ENCODE assay signal across 10 cellular contexts in the genomic region with DNA sequence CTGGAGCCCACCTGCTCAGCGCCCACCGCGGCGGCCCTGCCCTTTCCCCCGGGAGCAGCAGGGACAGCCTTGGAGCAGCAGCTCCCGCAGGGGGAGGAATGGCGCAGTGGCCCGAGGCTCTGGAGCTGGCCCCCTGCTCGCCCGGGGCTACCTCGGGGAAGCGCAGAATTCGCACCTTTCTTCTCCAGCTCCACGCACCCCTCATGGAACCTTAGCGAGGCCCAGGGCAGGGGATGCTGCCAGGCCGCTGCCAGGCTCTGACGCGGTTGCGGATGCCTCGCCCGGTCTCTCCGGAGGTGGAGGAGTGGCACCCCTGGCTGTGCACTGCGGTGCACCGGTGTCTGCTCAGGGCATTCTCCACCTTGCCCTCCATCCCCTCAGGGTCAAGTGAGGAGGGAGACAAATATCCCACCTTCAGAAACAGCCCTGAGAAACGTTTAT.
A peak's percentile ranks its signal among the peaks of the same experiment; 100 is the strongest.
DNase-seq lines count a peak whose midpoint lies in the region; ATAC-seq and TF ChIP-seq lines count a peak whose summit lies in the region.
"Had no signal": no experiment of that assay in that cellular context is flagged by ENCODE, and none has a peak within 500 bp of the region (broad histone marks: within the 10 kb centered on the region; RNA-seq: fewer than 3 reads in every experiment).

No MANE protein-coding gene starts in this region.

- no peak overlapping the region for H3K27ac ChIP-seq in right lobe of liver
- peak overlapping the region in 2 of 3 donors; percentile 58 to 70 for H3K27ac ChIP-seq in thyroid gland

- H3K9me3 Mint-ChIP-seq in activated naive CD4-positive, alpha-beta T cell treated with anti-CD3 and anti-CD28 coated beads, Interleukin-2, amount 10 ng/mL, durations not matched to agents 7 days and 5 days = no peaks in the 10 kb centered on the region
- H3K9me3 Mint-ChIP-seq in activated naive CD8-positive, alpha-beta T cell (ENCODE audit: low read depth) = no peaks in the 10 kb centered on the region

- no peak overlapping the region for H3K27ac Mint-ChIP-seq in activated naive CD4-positive, alpha-beta T cell treated with anti-CD3 and anti-CD28 coated beads, Interleukin-2, amount 10 ng/mL, durations not matched to agents 7 days and 5 days
- H3K27ac Mint-ChIP-seq in activated naive CD8-positive, alpha-beta T cell = no peak overlapping the region

- H3K36me3 ChIP-seq in right lobe of liver (no peaks in the 10 kb centered on the region), thyroid gland (no peaks in the 10 kb centered on the region)

- H3K9me3 ChIP-seq in right lobe of liver = no peaks in the 10 kb centered on the region
- no peaks in the 10 kb centered on the region for H3K9me3 ChIP-seq in thyroid gland

- CTCF ChIA-PET in activated naive CD4-positive, alpha-beta T cell treated with anti-CD3 and anti-CD28 coated beads, Interleukin-2, amount 10 ng/mL, durations not matched to agents 7 days and 5 days (lab: Charles Lee) = interaction anchor here (0.6 to 3.7 kb wide), 14 partner anchors 9 to 54 kb away, joined by 3 to 47 read pairs (median 6); no protein-coding TSS in a partner anchor

- peaks cover 52% of the 10 kb centered on the region for H3K27me3 Mint-ChIP-seq in activated naive CD4-positive, alpha-beta T cell treated with anti-CD3 and anti-CD28 coated beads, Interleukin-2, amount 10 ng/mL, durations not matched to agents 7 days and 5 days
- no peaks in the 10 kb centered on the region for H3K27me3 Mint-ChIP-seq in activated naive CD8-positive, alpha-beta T cell

- peak overlapping the region; percentile 73 for H3K4me3 Mint-ChIP-seq in activated naive CD4-positive, alpha-beta T cell treated with anti-CD3 and anti-CD28 coated beads, Interleukin-2, amount 10 ng/mL, durations not matched to agents 7 days and 5 days
- H3K4me3 Mint-ChIP-seq in activated naive CD8-positive, alpha-beta T cell = peak overlapping the region; percentile 85

- H3K27me3 ChIP-seq in right lobe of liver = no peaks in the 10 kb centered on the region
- no peaks in the 10 kb centered on the region for H3K27me3 ChIP-seq in thyroid gland

- no CpG with 5 or more reads among the region's 25 CpGs for WGBS in right lobe of liver (ENCODE audit: insufficient coverage, low coverage, low lambda C conversion rate, missing lambda C conversion rate)
- 84 to 86% methylated on average over 12 to 14 of the region's 25 CpGs for WGBS in thyroid gland, 2 donors

- H3K36me3 Mint-ChIP-seq in activated naive CD4-positive, alpha-beta T cell treated with anti-CD3 and anti-CD28 coated beads, Interleukin-2, amount 10 ng/mL, durations not matched to agents 7 days and 5 days = no peaks in the 10 kb centered on the region
- no peaks in the 10 kb centered on the region for H3K36me3 Mint-ChIP-seq in activated naive CD8-positive, alpha-beta T cell

- TF ChIP-seq CTCF in right lobe of liver (IDR thresholded peaks at IDR 0.05) (no peak), thyroid gland (IDR thresholded peaks at IDR 0.05) (no peak)

- H3K4me3 ChIP-seq in right lobe of liver (peak overlapping the region in 2 of 3 donors; percentile 55 to 64), thyroid gland (replicated peaks in 1 of 3) (peak overlapping the region in 1 of 3 donors; percentile 67)

- TF ChIP-seq POLR2A in right lobe of liver (IDR thresholded peaks at IDR 0.05) = no peak
- no peak for TF ChIP-seq POLR2A in thyroid gland (IDR thresholded peaks at IDR 0.05)

- intact Hi-C loops in right lobe of liver (cut with DNase I) (no loop called here), thyroid gland (cut with DNase I) (no loop called here)

- ATAC-seq in right lobe of liver (no peak), HG03457 (IDR thresholded peaks at IDR 0.05; ENCODE audit: unreplicated experiment) (no peak)

- H3K4me1 ChIP-seq in right lobe of liver (peaks cover 0 to 4% (median 0%) of the 10 kb centered on the region in 4 donors), thyroid gland (peaks cover 3 to 6% of the 10 kb centered on the region in 2 donors)

- peaks cover 27% of the 10 kb centered on the region for H3K4me1 Mint-ChIP-seq in activated naive CD4-positive, alpha-beta T cell treated with anti-CD3 and anti-CD28 coated beads, Interleukin-2, amount 10 ng/mL, durations not matched to agents 7 days and 5 days
- peaks cover 11% of the 10 kb centered on the region for H3K4me1 Mint-ChIP-seq in activated naive CD8-positive, alpha-beta T cell (ENCODE audit: low read depth)

- no peak for DNase-seq in activated naive CD4-positive, alpha-beta T cell treated with anti-CD3 and anti-CD28 coated beads, Interleukin-2, amount 10 ng/mL, durations not matched to agents 7 days and 5 days
- no peak for DNase-seq in activated naive CD4-positive, alpha-beta T cell treated with Interleukin-2 at 50 U/mL for 16 hours
- DNase-seq in right lobe of liver (peak in 1 of 3 donors; percentile 47), thyroid gland (no peak), islet precursor cell (no peak)
- DNase-seq in stimulated activated CD8-positive, alpha-beta memory T cell treated with anti-CD3 and anti-CD28 coated beads, Interleukin-4, amount 100 ng/mL, for 48 hours = no peak
- DNase-seq: dermis blood vessel endothelial cell, RPMI8226 had no signal

Comparison
In these comparisons a context has a peak if more than half of its experiments do, and no peak if none do; other contexts are left out.
1. H3K27ac ChIP-seq: peak in thyroid gland (2 of 3); none in right lobe of liver (0 of 3).